ENCODE assay signal across 12 cellular contexts in genomic region chr22:17964647-17965046, GRCh38. TPM values are rescaled to one million over a fixed set of nuclear protein-coding genes. Genes with fewer than 3 reads are reported as not detected.
DNase-seq lines count a peak whose midpoint lies in the region; ATAC-seq and TF ChIP-seq lines count a peak whose summit lies in the region.
"Had no signal": no experiment of that assay in that cellular context is flagged by ENCODE, and none has a peak within 500 bp of the region (broad histone marks: within the 10 kb centered on the region; RNA-seq: fewer than 3 reads in every experiment).

No MANE protein-coding gene starts in this region.

- no peaks in the 10 kb centered on the region for H3K9me3 ChIP-seq in left ventricle myocardium inferior (replicated peaks)
- no peaks in the 10 kb centered on the region for H3K9me3 ChIP-seq in OCI-LY7 (ENCODE audit: low read length)
- no peaks in the 10 kb centered on the region for H3K9me3 ChIP-seq in stomach smooth muscle (ENCODE audit: control insufficient read depth in 2 of 2, low read length in 2 of 2)
- H3K9me3 ChIP-seq in prostate gland, result no peaks in the 10 kb centered on the region

- no peaks in the 10 kb centered on the region for H3K9me2 ChIP-seq in OCI-LY7 (ENCODE audit: insufficient read depth, low read length)

- H3K27ac ChIP-seq in left ventricle myocardium inferior (replicated peaks) (peak overlapping the region; percentile 55), OCI-LY7 (ENCODE audit: low read depth, low read length, poor library complexity, severe bottlenecking) (peak overlapping the region; percentile 72), stomach smooth muscle (ENCODE audit: low read length) (peak overlapping the region; percentile 58), prostate gland (no peak overlapping the region)

- CTCF ChIA-PET in OCI-LY7 (lab: Charles Lee; ENCODE audit: unreplicated experiment), result interaction anchor here (0.5 kb wide), 1 partner anchor 101 kb away, joined by 3 read pairs; no protein-coding TSS in a partner anchor

- intact Hi-C loops in left ventricle myocardium inferior (cut with micrococcal nuclease) (no loop called here), Right ventricle myocardium superior (cut with DNase I) (loop anchor here (5.0 kb wide), 1 partner anchor 47 kb away; no protein-coding TSS in a partner anchor), OCI-LY7 (cut with micrococcal nuclease; ENCODE audit: unreplicated experiment) (no loop called here), prostate gland (cut with DNase I) (no loop called here)

- H3K4me1 ChIP-seq in left ventricle myocardium inferior, result peaks cover 79% of the 10 kb centered on the region
- peaks cover 59% of the 10 kb centered on the region for H3K4me1 ChIP-seq in OCI-LY7 (ENCODE audit: insufficient read depth, low read length, poor library complexity, severe bottlenecking)
- H3K4me1 ChIP-seq in stomach smooth muscle (ENCODE audit: control insufficient read depth, insufficient read depth, low read length), result peaks cover 26% of the 10 kb centered on the region
- no peaks in the 10 kb centered on the region for H3K4me1 ChIP-seq in prostate gland (replicated peaks)

- no peak for TF ChIP-seq POLR2A in prostate gland (IDR thresholded peaks at IDR 0.05)

- in situ Hi-C loops in ACHN (cut with HindIII; ENCODE audit: low pct_ligation_motif_present, low pct_unique_long_range_greater_than_20kb, low sequenced_read_pairs), result no loop called here

- H3K36me3 ChIP-seq in left ventricle myocardium inferior, result no peaks in the 10 kb centered on the region
- peaks cover 80% of the 10 kb centered on the region for H3K36me3 ChIP-seq in OCI-LY7 (ENCODE audit: insufficient read depth, low read length)
- H3K36me3 ChIP-seq in stomach smooth muscle (ENCODE audit: control insufficient read depth in 2 of 2, insufficient read depth in 2 of 2, low read length in 2 of 2), result peaks cover 0 to 4% of the 10 kb centered on the region in 2 donors
- H3K36me3 ChIP-seq in prostate gland, result no peaks in the 10 kb centered on the region

- H4K20me1 ChIP-seq in OCI-LY7 (ENCODE audit: insufficient read depth, low read length), result peaks cover 44% of the 10 kb centered on the region

- BruUV-seq in OCI-LY7 (replicated peaks; lab: Mats Ljungman, UMichigan), result no TSS peak

- H3K27me3 ChIP-seq in left ventricle myocardium inferior (ENCODE audit: low read depth) (no peaks in the 10 kb centered on the region), stomach smooth muscle (ENCODE audit: control insufficient read depth in 1 of 2, insufficient read depth in 2 of 2, low read length in 2 of 2) (no peaks in the 10 kb centered on the region), prostate gland (replicated peaks; ENCODE audit: insufficient read depth) (no peaks in the 10 kb centered on the region)

- H3K9ac ChIP-seq in stomach smooth muscle (ENCODE audit: low read length in 2 of 2), result peak overlapping the region in 1 of 2 donors; percentile 12

- H3K4me2 ChIP-seq in OCI-LY7 (ENCODE audit: low read length), result peak overlapping the region; percentile 76

- peaks cover 100% of the 10 kb centered on the region for H3K79me2 ChIP-seq in OCI-LY7 (ENCODE audit: insufficient read depth, low read depth, low read length)

- WGBS in prostate gland, result 49% methylated on average over 10 of the region's 10 CpGs

- ATAC-seq in Right ventricle myocardium superior (ENCODE audit: poor library complexity) (no peak), HG02870 (IDR thresholded peaks at IDR 0.05; ENCODE audit: unreplicated experiment) (peak; percentile 93)
- ATAC-seq: T-cell had no signal

- no peak for DNase-seq in left ventricle myocardium inferior
- DNase-seq in Right ventricle myocardium superior, result no peak
- peak; percentile 70 for DNase-seq in OCI-LY7 (ENCODE audit: low spot score)
- DNase-seq in activated gamma-delta T cell (lab: John Stamatoyannopoulos, UW), result no peak
- DNase-seq in ACHN, result no peak
- DNase-seq in prostate gland (ENCODE audit: low spot score), result no peak
- DNase-seq: activated naive CD4-positive, alpha-beta T cell; effector memory CD4-positive, alpha-beta T cell; NCI-H1105; T-cell had no signal

- no peak overlapping the region for H2AFZ ChIP-seq in OCI-LY7 (ENCODE audit: low read length)

- H3K4me3 ChIP-seq in left ventricle myocardium inferior, result no peak overlapping the region
- H3K4me3 ChIP-seq in OCI-LY7 (ENCODE audit: low read depth, low read length, poor library complexity, severe bottlenecking), result peak overlapping the region; percentile 28
- peak overlapping the region in 1 of 2 donors; percentile 54 for H3K4me3 ChIP-seq in stomach smooth muscle (ENCODE audit: low read length in 2 of 2)
- H3K4me3 ChIP-seq in prostate gland, result no peak overlapping the region

- TF ChIP-seq CTCF in left ventricle myocardium inferior (IDR thresholded peaks at IDR 0.05; ENCODE audit: borderline replicate concordance) (no peak), OCI-LY7 (conservative IDR thresholded peaks at IDR 0.05; ENCODE audit: low read length) (no peak; the same call in 1 of the 2 replicates), prostate gland (IDR thresholded peaks at IDR 0.05) (no peak)

- POLR2A ChIA-PET in OCI-LY7 (lab: Charles Lee), result interaction anchor here (0.7 to 2.2 kb wide), 5 partner anchors 12 to 102 kb away, joined by 3 to 4 read pairs (median 3); no protein-coding TSS in a partner anchor

RNA-seq across cellular contexts. Expression of gene MICAL3, which starts 59.7 kb away (rescaled TPM):
- total RNA-seq in left ventricle myocardium inferior (92.5 TPM), Right ventricle myocardium superior (78.9 TPM), OCI-LY7 (2022) (175 and 210 TPM in 2 replicates), prostate gland (10 to 100 TPM; 58.6 to 78.7 TPM)
- total RNA-seq in OCI-LY7 (2014; rRNA removed; shearing (Covaris generic)), result 80.9 and 93.2 TPM in 2 replicates

Comparison
In these comparisons a context has a peak if more than half of its experiments do, and no peak if none do; other contexts are left out.
1. H3K27ac ChIP-seq: peak in left ventricle myocardium inferior (single experiment), OCI-LY7 (single experiment) and stomach smooth muscle (single experiment); none in prostate gland (0 of 2).